Comparison of ENCODE assay signal across 1 cellular context in the genomic region with DNA sequence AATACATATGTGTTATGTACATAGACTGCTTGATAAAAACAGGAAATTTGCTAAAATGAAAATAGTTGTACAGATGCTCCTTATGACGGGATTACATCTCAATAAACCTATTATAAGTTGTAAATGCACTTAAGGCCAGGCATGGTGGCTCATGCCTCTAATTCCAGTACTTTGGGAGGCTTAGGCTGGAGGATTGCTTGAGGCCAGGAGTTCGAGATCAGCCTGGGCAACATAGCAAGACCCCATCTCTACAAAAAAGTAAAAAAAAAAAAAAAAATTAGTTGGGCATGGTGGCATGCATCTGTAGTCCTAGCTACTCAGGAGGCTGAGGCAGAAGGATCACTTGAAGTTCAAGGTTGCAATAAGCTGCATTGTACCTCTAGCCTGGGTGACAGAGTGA. TPM values are rescaled to one million over a fixed set of nuclear protein-coding genes. Genes with fewer than 3 reads are reported as not detected.
"Had no signal": no experiment of that assay in that cellular context is flagged by ENCODE, and none has a peak within 500 bp of the region (broad histone marks: within the 10 kb centered on the region; RNA-seq: fewer than 3 reads in every experiment).

No MANE protein-coding gene starts in this region.

RNA-seq across cellular contexts. Expression of gene EPB41L4B, which starts 37.2 kb away (rescaled TPM):
- polyA plus RNA-seq: IgD-negative memory B cell had no signal
